ENCODE assay signal across 24 cellular contexts in the genomic region with DNA sequence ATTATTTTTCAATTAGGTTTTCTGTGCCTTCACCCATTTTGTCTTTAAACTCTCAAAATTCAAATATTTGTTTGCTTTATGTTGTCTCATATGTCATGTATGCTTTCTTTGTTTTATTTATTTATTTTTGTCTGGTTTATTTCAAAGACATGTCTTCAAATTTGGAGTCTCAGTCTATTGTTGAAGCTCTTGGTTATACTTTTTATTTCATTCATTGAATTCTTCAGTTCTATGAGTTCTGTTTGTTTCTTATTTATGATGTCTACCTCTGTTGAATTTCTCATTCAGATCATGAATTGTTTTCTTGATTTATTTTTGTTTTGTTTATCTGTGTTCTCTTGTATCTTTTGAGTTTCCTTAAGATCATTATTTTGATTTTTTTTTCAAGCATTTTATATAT.
"Had no signal": no experiment of that assay in that cellular context is flagged by ENCODE, and none has a peak within 500 bp of the region (broad histone marks: within the 10 kb centered on the region; RNA-seq: fewer than 3 reads in every experiment).

No MANE protein-coding gene starts in this region.

- ATAC-seq: effector memory CD8-positive, alpha-beta T cell; gastrocnemius medialis; left cardiac atrium; left lung; naive thymus-derived CD4-positive, alpha-beta T cell; sciatic nerve; stimulated activated memory B cell treated with anti-CD40 and anti-IgM and Interleukin-4, amounts not matched to agents 10 μg/mL and 1 μg/mL and 100 μg/mL, for 72 hours; stimulated activated naive CD8-positive, alpha-beta T cell treated with anti-CD3 and anti-CD28 coated beads, Interleukin-15, Interleukin-2, amounts not matched to agents 100 U/mL and 50 U/mL, for 24 hours had no signal

- H3K4me2 ChIP-seq: neural progenitor cell had no signal

- H3K27ac Mint-ChIP-seq: effector memory CD8-positive, alpha-beta T cell; naive thymus-derived CD4-positive, alpha-beta T cell; nephron; neural progenitor cell; progenitor cell of endocrine pancreas; stimulated activated memory B cell treated with anti-CD40 and anti-IgM and Interleukin-4, amounts not matched to agents 10 μg/mL and 1 μg/mL and 100 μg/mL, for 72 hours; type B pancreatic cell had no signal

- H3K4me1 Mint-ChIP-seq: naive thymus-derived CD4-positive, alpha-beta T cell; nephron; neural progenitor cell; stimulated activated memory B cell treated with anti-CD40 and anti-IgM and Interleukin-4, amounts not matched to agents 10 μg/mL and 1 μg/mL and 100 μg/mL, for 72 hours had no signal

- H3K9ac ChIP-seq: neural progenitor cell, parathyroid adenoma had no signal

- H3K4me3 ChIP-seq: gastrocnemius medialis, left lung, neural progenitor cell, testis, tibial artery had no signal

- H3K27ac ChIP-seq: gastrocnemius medialis, left lung, neural progenitor cell, parathyroid adenoma, testis, tibial artery had no signal

- H3K27me3 Mint-ChIP-seq: effector memory CD8-positive, alpha-beta T cell; naive thymus-derived CD4-positive, alpha-beta T cell; progenitor cell of endocrine pancreas; stimulated activated memory B cell treated with anti-CD40 and anti-IgM and Interleukin-4, amounts not matched to agents 10 μg/mL and 1 μg/mL and 100 μg/mL, for 72 hours; type B pancreatic cell had no signal

- H3K4me1 ChIP-seq: gastrocnemius medialis, left lung, neural progenitor cell, parathyroid adenoma, testis, tibial artery had no signal

- DNase-seq: cortex of kidney; effector memory CD8-positive, alpha-beta T cell; erythroblast; gastrocnemius medialis; head of caudate nucleus; left cardiac atrium; left lung; mesendoderm; midbrain; naive thymus-derived CD4-positive, alpha-beta T cell; stimulated activated CD4-positive, alpha-beta T cell treated with anti-CD3 and anti-CD28 coated beads, Interleukin-2, amount 100 ng/mL, for 24 hours; stimulated activated CD4-positive, alpha-beta T cell treated with anti-CD3 and anti-CD28 coated beads, Interleukin-4, amount 100 ng/mL, for 24 hours; stimulated activated naive CD8-positive, alpha-beta T cell treated with anti-CD3 and anti-CD28 coated beads, Interleukin-15, Interleukin-2, amounts not matched to agents 100 U/mL and 50 U/mL, for 24 hours; substantia nigra; testis; tibial artery had no signal

- H3K27me3 ChIP-seq: gastrocnemius medialis, left lung, neural progenitor cell, testis, tibial artery had no signal

- FAIRE-seq: endometrium had no signal

- H3K79me2 ChIP-seq: parathyroid adenoma had no signal

- H3K4me3 Mint-ChIP-seq: effector memory CD8-positive, alpha-beta T cell; naive thymus-derived CD4-positive, alpha-beta T cell; nephron; neural progenitor cell; stimulated activated memory B cell treated with anti-CD40 and anti-IgM and Interleukin-4, amounts not matched to agents 10 μg/mL and 1 μg/mL and 100 μg/mL, for 72 hours; type B pancreatic cell had no signal

- H2AFZ ChIP-seq: neural progenitor cell, parathyroid adenoma had no signal

- H3K9me3 ChIP-seq: testis had no signal
